ENCODE assay signal across 1 cellular context in the genomic region with DNA sequence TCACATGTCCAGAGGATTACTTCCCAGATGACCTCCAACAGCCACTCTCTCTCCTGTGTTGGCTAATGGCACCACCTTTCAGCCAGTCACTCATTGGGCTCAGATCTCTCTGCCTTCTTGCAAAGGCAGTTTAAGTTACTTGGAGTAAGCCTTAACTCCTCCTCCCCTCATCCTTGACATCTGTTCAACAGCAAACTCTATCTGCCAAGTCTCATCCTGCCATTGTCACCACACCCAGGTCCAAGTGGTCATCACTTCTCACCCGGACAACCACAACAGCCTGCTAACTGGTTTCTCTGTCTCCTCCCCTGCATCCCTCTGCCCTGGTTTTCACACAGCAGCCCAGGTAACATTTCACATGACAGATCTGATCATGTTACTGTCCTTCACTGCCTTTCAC.
TF ChIP-seq lines count a peak whose summit lies in the region.

No MANE protein-coding gene starts in this region.

TF ChIP-seq in H1, 55 proteins besides CTCF, POLR2A, EP300 and RAD21:
- TF ChIP-seq SAP30 (IDR thresholded peaks at IDR 0.05; ENCODE audit: insufficient read depth, insufficient replicate concordance, low read length) (no peak), BACH1 (IDR thresholded peaks at IDR 0.05; ENCODE audit: low read length) (no peak), TBP (IDR thresholded peaks at IDR 0.05; ENCODE audit: low read depth, low read length) (no peak), SUZ12 (IDR thresholded peaks at IDR 0.05; ENCODE audit: low read length) (no peak)
